Comparison of ENCODE assay signal across 11 cellular contexts in the genomic region with DNA sequence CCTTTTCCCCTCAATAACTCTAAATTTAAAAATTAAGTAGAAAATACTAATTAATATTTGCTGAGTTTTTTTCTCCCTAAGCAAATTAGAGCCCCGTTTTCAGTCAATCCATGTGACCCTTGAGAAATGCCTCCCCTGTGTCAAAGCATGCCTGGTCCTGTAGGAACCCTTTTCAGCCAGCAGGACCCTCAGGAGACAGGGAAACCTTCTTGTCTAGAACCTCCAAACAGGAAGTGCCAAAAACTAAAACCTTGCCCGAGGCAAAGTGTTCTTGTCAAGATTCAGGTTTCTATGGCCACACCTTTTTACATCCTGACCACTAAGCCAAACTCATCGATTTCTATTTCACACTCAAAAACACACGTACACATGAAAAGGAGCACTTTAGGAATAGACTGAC.
DNase-seq lines count a peak whose midpoint lies in the region; ATAC-seq and TF ChIP-seq lines count a peak whose summit lies in the region.
"Had no signal": no experiment of that assay in that cellular context is flagged by ENCODE, and none has a peak within 500 bp of the region (broad histone marks: within the 10 kb centered on the region; RNA-seq: fewer than 3 reads in every experiment).

No MANE protein-coding gene starts in this region.

- H3K9me3 ChIP-seq in BE2C, result no peaks in the 10 kb centered on the region
- H3K9me3 ChIP-seq: testis had no signal

- POLR2A ChIA-PET in RWPE1 (lab: Yijun Ruan, JAX; ENCODE audit: low non-redundant PET), result no interaction called here

- no peaks in the 10 kb centered on the region for H3K36me3 ChIP-seq in BE2C

- peaks cover 47% of the 10 kb centered on the region for H3K27me3 ChIP-seq in BE2C
- H3K27me3 ChIP-seq: testis had no signal

- ATAC-seq in GM19463 (IDR thresholded peaks at IDR 0.05; ENCODE audit: unreplicated experiment) (no peak), HG03565 (IDR thresholded peaks at IDR 0.05; ENCODE audit: unreplicated experiment) (no peak)

- DNase-seq in BE2C (no peak), GM12865 (ENCODE audit: low read depth) (peak; percentile 30), RWPE1 (ENCODE audit: low spot score) (peak; percentile 36), fibroblast of the aortic adventitia (ENCODE audit: low read depth) (peak; percentile 7), ecto neural progenitor cell (ENCODE audit: low spot score) (no peak), caudate nucleus (lab: John Stamatoyannopoulos, UW) (no peak)
- DNase-seq: stimulated activated CD4-positive, alpha-beta T cell treated with anti-CD3 and anti-CD28 coated beads, Interleukin-12 subunit alpha, Interleukin-12 subunit beta, amount 100 ng/mL, for 4 hours; testis had no signal

- no peak overlapping the region for H3K4me3 ChIP-seq in BE2C (ENCODE audit: low read depth, low read length)
- H3K4me3 ChIP-seq in GM12865 (ENCODE audit: low read depth, low read length), result no peak overlapping the region
- H3K4me3 ChIP-seq in fibroblast of the aortic adventitia (ENCODE audit: low read depth, low read length), result no peak overlapping the region
- H3K4me3 ChIP-seq: lung, testis had no signal

- CTCF ChIA-PET in RWPE1 (lab: Yijun Ruan, JAX), result no interaction called here

- TF ChIP-seq CTCF in BE2C (IDR thresholded peaks at IDR 0.05; ENCODE audit: low read depth, low read length) (peak; percentile 29; the same call in 1 of the 2 replicates), GM12865 (IDR thresholded peaks at IDR 0.05; ENCODE audit: insufficient read depth, low read depth, low read length, missing control alignments) (peak; percentile 8), RWPE1 (conservative IDR thresholded peaks at IDR 0.05; ENCODE audit: low read depth) (no peak), fibroblast of the aortic adventitia (IDR thresholded peaks at IDR 0.05; ENCODE audit: insufficient read depth, low read length) (peak; percentile 35)

- H3K27ac ChIP-seq in RWPE1 (no peak overlapping the region), caudate nucleus (ENCODE audit: low read depth, low read length) (no peak overlapping the region)
- H3K27ac ChIP-seq: testis had no signal

- no peaks in the 10 kb centered on the region for H3K4me1 ChIP-seq in BE2C
- H3K4me1 ChIP-seq: testis had no signal

Comparison
In these comparisons a context has a peak if more than half of its experiments do, and no peak if none do; other contexts are left out.
1. DNase-seq: peak in GM12865 (single experiment), RWPE1 (single experiment) and fibroblast of the aortic adventitia (single experiment); none in BE2C (single experiment), ecto neural progenitor cell (single experiment) and caudate nucleus (0 of 61).